11 cellular contexts compared by ENCODE assay signal in genomic region chr6:37083243-37084138, GRCh38.
DNase-seq lines count a peak whose midpoint lies in the region; ATAC-seq and TF ChIP-seq lines count a peak whose summit lies in the region.
"Had no signal": no experiment of that assay in that cellular context is flagged by ENCODE, and none has a peak within 500 bp of the region (broad histone marks: within the 10 kb centered on the region; RNA-seq: fewer than 3 reads in every experiment).

No MANE protein-coding gene starts in this region.

- no peak overlapping the region for H3K4me3 Mint-ChIP-seq in activated CD4-positive, alpha-beta T cell treated with anti-CD3 and anti-CD28 coated beads, Interleukin-2, amount 10 ng/mL, durations not matched to agents 7 days and 5 days
- H3K4me3 Mint-ChIP-seq: central memory CD8-positive, alpha-beta T cell; IgD-negative memory B cell had no signal

- peak overlapping the region; percentile 70 for H2AFZ ChIP-seq in mammary epithelial cell (ENCODE audit: low read depth, low read length)

- H3K4me1 ChIP-seq in mammary epithelial cell (ENCODE audit: insufficient read depth, low read length) (peaks cover 9% of the 10 kb centered on the region), lower lobe of right lung (peaks cover 32% of the 10 kb centered on the region), aorta (ENCODE audit: control insufficient read depth in 1 of 2, insufficient read depth in 2 of 2, low read length in 2 of 2) (no peaks in the 10 kb centered on the region)

- WGBS in mammary epithelial cell (ENCODE audit: low coverage, missing lambda C conversion rate), result 31% methylated on average over 13 of the region's 14 CpGs
- 88 to 89% methylated on average over 14 of the region's 14 CpGs for WGBS in aorta, 2 donors

- ATAC-seq in lower lobe of right lung (peak; percentile 94 to 97), aorta (ENCODE audit: low FRiP score) (peak; percentile 46), HG03432 (IDR thresholded peaks at IDR 0.05; ENCODE audit: unreplicated experiment) (no peak)

- no peaks in the 10 kb centered on the region for H3K36me3 Mint-ChIP-seq in activated CD4-positive, alpha-beta T cell treated with anti-CD3 and anti-CD28 coated beads, Interleukin-2, amount 10 ng/mL, durations not matched to agents 7 days and 5 days (ENCODE audit: low read depth)
- H3K36me3 Mint-ChIP-seq: IgD-negative memory B cell had no signal

- no peaks in the 10 kb centered on the region for H3K4me1 Mint-ChIP-seq in activated CD4-positive, alpha-beta T cell treated with anti-CD3 and anti-CD28 coated beads, Interleukin-2, amount 10 ng/mL, durations not matched to agents 7 days and 5 days
- H3K4me1 Mint-ChIP-seq: central memory CD8-positive, alpha-beta T cell; IgD-negative memory B cell had no signal

- no peaks in the 10 kb centered on the region for H3K27me3 Mint-ChIP-seq in activated CD4-positive, alpha-beta T cell treated with anti-CD3 and anti-CD28 coated beads, Interleukin-2, amount 10 ng/mL, durations not matched to agents 7 days and 5 days
- H3K27me3 Mint-ChIP-seq: central memory CD8-positive, alpha-beta T cell; IgD-negative memory B cell had no signal

- no peaks in the 10 kb centered on the region for H3K36me3 ChIP-seq in mammary epithelial cell (ENCODE audit: insufficient read depth, low read length)
- H3K36me3 ChIP-seq in lower lobe of right lung, result no peaks in the 10 kb centered on the region
- H3K36me3 ChIP-seq in aorta (ENCODE audit: control insufficient read depth in 1 of 2, insufficient read depth in 2 of 2, low read length in 1 of 2), result no peaks in the 10 kb centered on the region

- peak overlapping the region; percentile 2 for H3K27ac Mint-ChIP-seq in activated CD4-positive, alpha-beta T cell treated with anti-CD3 and anti-CD28 coated beads, Interleukin-2, amount 10 ng/mL, durations not matched to agents 7 days and 5 days
- H3K27ac Mint-ChIP-seq: IgD-negative memory B cell had no signal

- TF ChIP-seq CTCF in mammary epithelial cell (conservative IDR thresholded peaks at IDR 0.05 in 1 of 2, IDR thresholded peaks at IDR 0.05 in 1 of 2; ENCODE audit: extremely low read depth in 1 of 2, insufficient read depth in 1 of 2, low read depth in 1 of 2, low read length in 2 of 2) (no peak), lower lobe of right lung (IDR thresholded peaks at IDR 0.05) (no peak)

- no peak for DNase-seq in activated CD4-positive, alpha-beta T cell treated with anti-CD3 and anti-CD28 coated beads, Interleukin-2, amount 10 ng/mL, durations not matched to agents 7 days and 5 days
- no peak for DNase-seq in activated CD4-positive, alpha-beta T cell treated with anti-CD3 and anti-CD28 coated beads for 4 hours
- DNase-seq in mammary epithelial cell (peak; percentile 76), lower lobe of right lung (peak; percentile 91), aorta (peak in 1 of 2 donors; percentile 90)
- no peak for DNase-seq in stimulated activated CD4-positive, alpha-beta T cell treated with anti-CD3 and anti-CD28 coated beads, Interleukin-2, amount 100 ng/mL, for 24 hours
- no peak for DNase-seq in stimulated activated CD4-positive, alpha-beta T cell treated with anti-CD3 and anti-CD28 coated beads, Interleukin-2, amount 100 ng/mL, for 48 hours

- dilution Hi-C loops in mammary epithelial cell (cut with HindIII; ENCODE audit: low sequenced_read_pairs), result no loop called here

- no peaks in the 10 kb centered on the region for H3K27me3 ChIP-seq in mammary epithelial cell (ENCODE audit: insufficient read depth, low read length)
- H3K27me3 ChIP-seq in lower lobe of right lung (ENCODE audit: low read depth), result no peaks in the 10 kb centered on the region
- H3K27me3 ChIP-seq in aorta (ENCODE audit: control insufficient read depth in 1 of 2, insufficient read depth in 2 of 2, low read length in 1 of 2), result no peaks in the 10 kb centered on the region

- CTCF ChIA-PET in activated CD4-positive, alpha-beta T cell treated with anti-CD3 and anti-CD28 coated beads, Interleukin-2, amount 10 ng/mL, durations not matched to agents 7 days and 5 days (lab: Charles Lee), result interaction anchor here (0.9 to 2.7 kb wide), 6 partner anchors 12 to 66 kb away, joined by 3 to 11 read pairs (median 5); no protein-coding TSS in a partner anchor
- CTCF ChIA-PET in mammary epithelial cell (lab: Charles Lee; ENCODE audit: low non-redundant PET), result no interaction called here

- H3K4me2 ChIP-seq in mammary epithelial cell (ENCODE audit: insufficient read depth, low read depth, low read length), result peak overlapping the region; percentile 47

- no peaks in the 10 kb centered on the region for H3K79me2 ChIP-seq in mammary epithelial cell (ENCODE audit: insufficient read depth, low read length)

- peak overlapping the region; percentile 6 for H3K27ac ChIP-seq in mammary epithelial cell (ENCODE audit: insufficient read depth, low read depth, low read length)
- peak overlapping the region; percentile 46 for H3K27ac ChIP-seq in lower lobe of right lung
- no peak overlapping the region for H3K27ac ChIP-seq in aorta (ENCODE audit: low read depth in 1 of 2, low read length in 2 of 2)
- H3K27ac ChIP-seq: C4-2B had no signal

- intact Hi-C loops in mammary epithelial cell (cut with micrococcal nuclease) (loop anchor here (1.0 kb wide), 1 partner anchor 19 kb away; no protein-coding TSS in a partner anchor), lower lobe of right lung (cut with DNase I) (no loop called here), aorta (cut with DNase I) (no loop called here)

- POLR2A ChIA-PET in activated CD4-positive, alpha-beta T cell treated with anti-CD3 and anti-CD28 coated beads, Interleukin-2, amount 10 ng/mL, durations not matched to agents 7 days and 5 days (lab: Charles Lee), result no interaction called here

- no TSS peak for BruUV-seq in mammary epithelial cell (replicated peaks; lab: Mats Ljungman, UMichigan)

- H3K9ac ChIP-seq in mammary epithelial cell (ENCODE audit: insufficient read depth, low read length), result no peak overlapping the region

- in situ Hi-C loops in mammary epithelial cell (cut with MboI; ENCODE audit: low sequenced_read_pairs in 2 of 2), result no loop called here

- H4K20me1 ChIP-seq in mammary epithelial cell (ENCODE audit: insufficient read depth, low read length), result no peaks in the 10 kb centered on the region

- no peak overlapping the region for H3K4me3 ChIP-seq in mammary epithelial cell (replicated peaks in 1 of 3; ENCODE audit: insufficient read depth in 1 of 3, low read depth in 2 of 3, low read length in 3 of 3)
- no peak overlapping the region for H3K4me3 ChIP-seq in lower lobe of right lung
- H3K4me3 ChIP-seq in aorta (ENCODE audit: low read length in 2 of 2), result no peak overlapping the region

- no peaks in the 10 kb centered on the region for H3K9me3 Mint-ChIP-seq in activated CD4-positive, alpha-beta T cell treated with anti-CD3 and anti-CD28 coated beads, Interleukin-2, amount 10 ng/mL, durations not matched to agents 7 days and 5 days
- H3K9me3 Mint-ChIP-seq: central memory CD8-positive, alpha-beta T cell; IgD-negative memory B cell had no signal

- H3K9me3 ChIP-seq in mammary epithelial cell (replicated peaks; ENCODE audit: insufficient read depth, low read length), result no peaks in the 10 kb centered on the region
- no peaks in the 10 kb centered on the region for H3K9me3 ChIP-seq in lower lobe of right lung
- H3K9me3 ChIP-seq in aorta (ENCODE audit: control insufficient read depth, low read length), result no peaks in the 10 kb centered on the region

Comparison
In these comparisons a context has a peak if more than half of its experiments do, and no peak if none do; other contexts are left out.
1. DNase-seq: peak in mammary epithelial cell (single experiment) and lower lobe of right lung (single experiment); none in activated CD4-positive, alpha-beta T cell treated with anti-CD3 and anti-CD28 coated beads, Interleukin-2, amount 10 ng/mL, durations not matched to agents 7 days and 5 days (single experiment), activated CD4-positive, alpha-beta T cell treated with anti-CD3 and anti-CD28 coated beads for 4 hours (0 of 2), stimulated activated CD4-positive, alpha-beta T cell treated with anti-CD3 and anti-CD28 coated beads, Interleukin-2, amount 100 ng/mL, for 24 hours (0 of 2) and stimulated activated CD4-positive, alpha-beta T cell treated with anti-CD3 and anti-CD28 coated beads, Interleukin-2, amount 100 ng/mL, for 48 hours (0 of 2).
2. H3K27ac ChIP-seq: peak in mammary epithelial cell (single experiment) and lower lobe of right lung (single experiment); none in aorta (0 of 2).